In the genomic region with DNA sequence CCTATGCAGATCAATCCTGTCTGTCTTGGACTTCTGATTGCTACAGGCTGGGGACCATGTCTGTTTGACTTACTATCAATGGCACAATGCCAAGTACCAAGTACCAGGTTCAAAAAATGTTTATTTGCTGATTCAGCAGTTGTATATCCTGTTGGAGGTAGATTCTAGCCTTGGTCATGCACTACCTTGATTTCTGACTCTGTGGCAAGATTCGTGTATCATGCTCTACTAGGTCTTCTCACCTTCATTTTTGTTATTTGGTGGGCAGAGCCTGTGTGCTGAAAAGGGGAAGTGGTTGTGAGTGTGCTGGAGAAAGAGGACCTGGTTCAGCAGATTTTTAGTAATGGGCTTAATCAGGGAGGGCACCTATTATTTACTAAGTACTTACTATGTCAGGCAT, we compare ENCODE assay signal across 8 cellular contexts.
DNase-seq lines count a peak whose midpoint lies in the region; ATAC-seq and TF ChIP-seq lines count a peak whose summit lies in the region.

No MANE protein-coding gene starts in this region.

- peaks cover under 1% of the 10 kb centered on the region for H3K36me3 Mint-ChIP-seq in stimulated activated memory B cell treated with anti-CD40 and anti-IgM and Interleukin-4, amounts not matched to agents 10 μg/mL and 1 μg/mL and 100 μg/mL, for 72 hours
- peaks cover 10% of the 10 kb centered on the region for H3K36me3 Mint-ChIP-seq in nephron progenitor cell (ENCODE audit: low read depth)

- no peaks in the 10 kb centered on the region for H3K27me3 ChIP-seq in BE2C

- TF ChIP-seq POLR2A in NB4 (IDR thresholded peaks at IDR 0.05; ENCODE audit: extremely low read depth, insufficient read length) = no peak

- no peak for DNase-seq in activated CD4-positive, CD25-positive, alpha-beta regulatory T cell (lab: John Stamatoyannopoulos, UW)
- DNase-seq in NB4 (ENCODE audit: low read depth) (peak; percentile 76), BE2C (no peak), nephron progenitor cell (no peak)
- no peak for DNase-seq in activated CD4-positive, alpha-beta T cell treated with anti-CD3 and anti-CD28 coated beads for 48 hours

- H3K4me3 ChIP-seq in NB4 (ENCODE audit: low read depth, low read length) (no peak overlapping the region), BE2C (ENCODE audit: low read depth, low read length) (no peak overlapping the region)

- H3K9me3 Mint-ChIP-seq in stimulated activated memory B cell treated with anti-CD40 and anti-IgM and Interleukin-4, amounts not matched to agents 10 μg/mL and 1 μg/mL and 100 μg/mL, for 72 hours = peaks cover 4% of the 10 kb centered on the region
- H3K9me3 Mint-ChIP-seq in nephron progenitor cell = peaks cover 70% of the 10 kb centered on the region

- H3K4me1 ChIP-seq in BE2C = no peaks in the 10 kb centered on the region

- no peak overlapping the region for H3K4me3 Mint-ChIP-seq in stimulated activated memory B cell treated with anti-CD40 and anti-IgM and Interleukin-4, amounts not matched to agents 10 μg/mL and 1 μg/mL and 100 μg/mL, for 72 hours
- no peak overlapping the region for H3K4me3 Mint-ChIP-seq in nephron progenitor cell

- peak overlapping the region; percentile 78 for H3K27ac Mint-ChIP-seq in stimulated activated memory B cell treated with anti-CD40 and anti-IgM and Interleukin-4, amounts not matched to agents 10 μg/mL and 1 μg/mL and 100 μg/mL, for 72 hours
- H3K27ac Mint-ChIP-seq in nephron progenitor cell = no peak overlapping the region

- ATAC-seq in activated CD4-positive, CD25-positive, alpha-beta regulatory T cell treated with anti-CD3 and anti-CD28 coated beads, Interleukin-2, amount 50 U/mL, for 24 hours = peak; percentile 44 to 53
- ATAC-seq in HG02870 (IDR thresholded peaks at IDR 0.05; ENCODE audit: unreplicated experiment) = peak; percentile 72
- peak; percentile 99 for ATAC-seq in stimulated activated memory B cell treated with anti-CD40 and anti-IgM and Interleukin-4, amounts not matched to agents 10 μg/mL and 1 μg/mL and 100 μg/mL, for 72 hours

- H3K9me3 ChIP-seq in BE2C = no peaks in the 10 kb centered on the region

- H3K4me1 Mint-ChIP-seq in stimulated activated memory B cell treated with anti-CD40 and anti-IgM and Interleukin-4, amounts not matched to agents 10 μg/mL and 1 μg/mL and 100 μg/mL, for 72 hours = peaks cover 24% of the 10 kb centered on the region
- H3K4me1 Mint-ChIP-seq in nephron progenitor cell = no peaks in the 10 kb centered on the region

- no peaks in the 10 kb centered on the region for H3K36me3 ChIP-seq in BE2C

- TF ChIP-seq CTCF in NB4 (IDR thresholded peaks at IDR 0.05; ENCODE audit: low read depth, low read length) (no peak), BE2C (IDR thresholded peaks at IDR 0.05; ENCODE audit: low read depth, low read length) (no peak), nephron progenitor cell (IDR thresholded peaks at IDR 0.05) (no peak)

- H3K27me3 Mint-ChIP-seq in stimulated activated memory B cell treated with anti-CD40 and anti-IgM and Interleukin-4, amounts not matched to agents 10 μg/mL and 1 μg/mL and 100 μg/mL, for 72 hours = no peaks in the 10 kb centered on the region
- H3K27me3 Mint-ChIP-seq in nephron progenitor cell (ENCODE audit: low read depth, poor library complexity) = no peaks in the 10 kb centered on the region

Comparison
In these comparisons a context has a peak if more than half of its experiments do, and no peak if none do; other contexts are left out.
1. ATAC-seq: peak in every context shown above with its lines; median percentile 99 in stimulated activated memory B cell treated with anti-CD40 and anti-IgM and Interleukin-4, amounts not matched to agents 10 μg/mL and 1 μg/mL and 100 μg/mL, for 72 hours; 72 in HG02870; 48 in activated CD4-positive, CD25-positive, alpha-beta regulatory T cell treated with anti-CD3 and anti-CD28 coated beads, Interleukin-2, amount 50 U/mL, for 24 hours.